1 cellular context compared by ENCODE assay signal in the genomic region with DNA sequence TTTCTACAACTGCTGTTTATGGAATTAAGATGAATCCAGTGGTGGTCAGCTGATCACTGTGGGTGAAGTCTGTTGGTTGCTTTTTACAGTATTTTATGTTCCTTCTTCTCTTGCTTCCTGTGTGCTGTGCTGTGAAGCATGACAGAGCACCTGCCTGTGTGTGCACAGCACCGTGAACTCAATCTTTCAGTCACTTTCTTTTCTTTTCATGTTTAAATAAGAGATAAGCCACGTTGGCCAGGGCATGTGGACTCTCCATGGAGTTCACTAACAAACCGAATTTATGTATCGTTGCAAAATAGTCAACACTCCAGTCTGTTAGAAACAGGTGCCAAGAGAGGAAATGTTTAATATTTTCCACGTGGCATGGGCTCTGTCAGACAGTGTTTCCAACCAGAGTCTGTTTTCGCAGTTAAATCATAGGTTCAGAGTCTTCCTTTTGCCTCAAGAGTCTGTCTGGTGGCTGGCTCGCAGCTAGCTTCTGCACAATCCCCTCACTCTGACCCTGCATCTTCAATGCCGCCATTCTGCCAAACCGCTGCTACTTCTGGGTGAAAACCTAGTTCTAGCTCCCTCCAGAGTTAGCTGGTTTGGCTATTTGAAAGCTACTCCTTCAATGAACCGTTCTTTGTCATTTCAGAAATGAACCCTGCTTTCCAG.
A peak's percentile ranks its signal among the peaks of the same experiment; 100 is the strongest.
TF ChIP-seq lines count a peak whose summit lies in the region.

No MANE protein-coding gene starts in this region.

TF ChIP-seq in HepG2, 621 proteins besides CTCF, POLR2A, EP300 and RAD21 (continued from another document and continues in another):
- TF ChIP-seq ATF7-NPFF (CRISPR knock-in tag; IDR thresholded peaks at IDR 0.05; ENCODE audit: low read depth) = no peak
- TF ChIP-seq MTA1 (CRISPR knock-in tag; IDR thresholded peaks at IDR 0.05; ENCODE audit: borderline replicate concordance) = no peak
- TF ChIP-seq ZIK1 (CRISPR knock-in tag; IDR thresholded peaks at IDR 0.05; ENCODE audit: borderline replicate concordance, low read depth) = no peak
- TF ChIP-seq, protein P1, sequence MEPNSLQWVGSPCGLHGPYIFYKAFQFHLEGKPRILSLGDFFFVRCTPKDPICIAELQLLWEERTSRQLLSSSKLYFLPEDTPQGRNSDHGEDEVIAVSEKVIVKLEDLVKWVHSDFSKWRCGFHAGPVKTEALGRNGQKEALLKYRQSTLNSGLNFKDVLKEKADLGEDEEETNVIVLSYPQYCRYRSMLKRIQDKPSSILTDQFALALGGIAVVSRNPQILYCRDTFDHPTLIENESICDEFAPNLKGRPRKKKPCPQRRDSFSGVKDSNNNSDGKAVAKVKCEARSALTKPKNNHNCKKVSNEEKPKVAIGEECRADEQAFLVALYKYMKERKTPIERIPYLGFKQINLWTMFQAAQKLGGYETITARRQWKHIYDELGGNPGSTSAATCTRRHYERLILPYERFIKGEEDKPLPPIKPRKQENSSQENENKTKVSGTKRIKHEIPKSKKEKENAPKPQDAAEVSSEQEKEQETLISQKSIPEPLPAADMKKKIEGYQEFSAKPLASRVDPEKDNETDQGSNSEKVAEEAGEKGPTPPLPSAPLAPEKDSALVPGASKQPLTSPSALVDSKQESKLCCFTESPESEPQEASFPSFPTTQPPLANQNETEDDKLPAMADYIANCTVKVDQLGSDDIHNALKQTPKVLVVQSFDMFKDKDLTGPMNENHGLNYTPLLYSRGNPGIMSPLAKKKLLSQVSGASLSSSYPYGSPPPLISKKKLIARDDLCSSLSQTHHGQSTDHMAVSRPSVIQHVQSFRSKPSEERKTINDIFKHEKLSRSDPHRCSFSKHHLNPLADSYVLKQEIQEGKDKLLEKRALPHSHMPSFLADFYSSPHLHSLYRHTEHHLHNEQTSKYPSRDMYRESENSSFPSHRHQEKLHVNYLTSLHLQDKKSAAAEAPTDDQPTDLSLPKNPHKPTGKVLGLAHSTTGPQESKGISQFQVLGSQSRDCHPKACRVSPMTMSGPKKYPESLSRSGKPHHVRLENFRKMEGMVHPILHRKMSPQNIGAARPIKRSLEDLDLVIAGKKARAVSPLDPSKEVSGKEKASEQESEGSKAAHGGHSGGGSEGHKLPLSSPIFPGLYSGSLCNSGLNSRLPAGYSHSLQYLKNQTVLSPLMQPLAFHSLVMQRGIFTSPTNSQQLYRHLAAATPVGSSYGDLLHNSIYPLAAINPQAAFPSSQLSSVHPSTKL (CRISPR knock-in tag; IDR thresholded peaks at IDR 0.05) = peak; percentile 83
- no peak for TF ChIP-seq ZNF564 (CRISPR knock-in tag; IDR thresholded peaks at IDR 0.05)
- TF ChIP-seq ZBTB3 (CRISPR knock-in tag; IDR thresholded peaks at IDR 0.05; ENCODE audit: borderline replicate concordance, low read depth) = no peak
- no peak for TF ChIP-seq TOE1 (CRISPR knock-in tag; IDR thresholded peaks at IDR 0.05)
- TF ChIP-seq ZNF724P (CRISPR knock-in tag; IDR thresholded peaks at IDR 0.05; ENCODE audit: borderline replicate concordance) = no peak
- no peak for TF ChIP-seq FLYWCH1 (CRISPR knock-in tag; IDR thresholded peaks at IDR 0.05)
- peak; percentile 62 for TF ChIP-seq CREM (IDR thresholded peaks at IDR 0.05)
- TF ChIP-seq CREM (CRISPR knock-in tag; IDR thresholded peaks at IDR 0.05) = no peak
- no peak for TF ChIP-seq ZNF562 (CRISPR knock-in tag; IDR thresholded peaks at IDR 0.05; ENCODE audit: borderline replicate concordance)
- TF ChIP-seq TP53 (CRISPR knock-in tag; conservative IDR thresholded peaks at IDR 0.05) = peak; percentile 49; the same call in 1 of the 2 replicates
- no peak for TF ChIP-seq WIZ (CRISPR knock-in tag; IDR thresholded peaks at IDR 0.05)
- no peak for TF ChIP-seq ZNF20 (CRISPR knock-in tag; IDR thresholded peaks at IDR 0.05)
- no peak for TF ChIP-seq SATB2 (CRISPR knock-in tag; IDR thresholded peaks at IDR 0.05)
- peak; percentile 53; the same call in 1 of the 2 replicates for TF ChIP-seq HOXA3 (CRISPR knock-in tag; IDR thresholded peaks at IDR 0.05)
- no peak for TF ChIP-seq ZNF205 (CRISPR knock-in tag; IDR thresholded peaks at IDR 0.05)
- TF ChIP-seq NFIB (CRISPR knock-in tag; IDR thresholded peaks at IDR 0.05; ENCODE audit: borderline replicate concordance) = no peak
- TF ChIP-seq FOXK2 (IDR thresholded peaks at IDR 0.05) = no peak
- TF ChIP-seq, protein P2, sequence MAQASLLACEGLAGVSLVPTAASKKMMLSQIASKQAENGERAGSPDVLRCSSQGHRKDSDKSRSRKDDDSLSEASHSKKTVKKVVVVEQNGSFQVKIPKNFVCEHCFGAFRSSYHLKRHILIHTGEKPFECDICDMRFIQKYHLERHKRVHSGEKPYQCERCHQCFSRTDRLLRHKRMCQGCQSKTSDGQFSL (CRISPR knock-in tag; IDR thresholded peaks at IDR 0.05) = no peak
- no peak for TF ChIP-seq BRD4 (CRISPR knock-in tag; IDR thresholded peaks at IDR 0.05)
- TF ChIP-seq XBP1 (CRISPR knock-in tag; IDR thresholded peaks at IDR 0.05) = no peak
- TF ChIP-seq SNAPC2 (CRISPR knock-in tag; IDR thresholded peaks at IDR 0.05) = peak; percentile 43; the same call in 1 of the 2 replicates
- TF ChIP-seq, protein P3, sequence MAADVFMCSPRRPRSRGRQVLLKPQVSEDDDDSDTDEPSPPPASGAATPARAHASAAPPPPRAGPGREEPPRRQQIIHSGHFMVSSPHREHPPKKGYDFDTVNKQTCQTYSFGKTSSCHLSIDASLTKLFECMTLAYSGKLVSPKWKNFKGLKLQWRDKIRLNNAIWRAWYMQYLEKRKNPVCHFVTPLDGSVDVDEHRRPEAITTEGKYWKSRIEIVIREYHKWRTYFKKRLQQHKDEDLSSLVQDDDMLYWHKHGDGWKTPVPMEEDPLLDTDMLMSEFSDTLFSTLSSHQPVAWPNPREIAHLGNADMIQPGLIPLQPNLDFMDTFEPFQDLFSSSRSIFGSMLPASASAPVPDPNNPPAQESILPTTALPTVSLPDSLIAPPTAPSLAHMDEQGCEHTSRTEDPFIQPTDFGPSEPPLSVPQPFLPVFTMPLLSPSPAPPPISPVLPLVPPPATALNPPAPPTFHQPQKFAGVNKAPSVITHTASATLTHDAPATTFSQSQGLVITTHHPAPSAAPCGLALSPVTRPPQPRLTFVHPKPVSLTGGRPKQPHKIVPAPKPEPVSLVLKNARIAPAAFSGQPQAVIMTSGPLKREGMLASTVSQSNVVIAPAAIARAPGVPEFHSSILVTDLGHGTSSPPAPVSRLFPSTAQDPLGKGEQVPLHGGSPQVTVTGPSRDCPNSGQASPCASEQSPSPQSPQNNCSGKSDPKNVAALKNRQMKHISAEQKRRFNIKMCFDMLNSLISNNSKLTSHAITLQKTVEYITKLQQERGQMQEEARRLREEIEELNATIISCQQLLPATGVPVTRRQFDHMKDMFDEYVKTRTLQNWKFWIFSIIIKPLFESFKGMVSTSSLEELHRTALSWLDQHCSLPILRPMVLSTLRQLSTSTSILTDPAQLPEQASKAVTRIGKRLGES (CRISPR knock-in tag; IDR thresholded peaks at IDR 0.05; ENCODE audit: borderline replicate concordance) = no peak
- TF ChIP-seq NPAS2 (CRISPR knock-in tag; IDR thresholded peaks at IDR 0.05; ENCODE audit: borderline replicate concordance) = no peak
- TF ChIP-seq ZNF232 (CRISPR knock-in tag; IDR thresholded peaks at IDR 0.05; ENCODE audit: borderline replicate concordance) = peak; percentile 60; the same call in 1 of the 2 replicates
- TF ChIP-seq ZNF383 (CRISPR knock-in tag; IDR thresholded peaks at IDR 0.05; ENCODE audit: borderline replicate concordance) = no peak
- TF ChIP-seq MIER3 (CRISPR knock-in tag; IDR thresholded peaks at IDR 0.05; ENCODE audit: borderline replicate concordance) = 0 out of 2 replicates have a peak, but pooled peaks have one; percentile 26
- TF ChIP-seq ZNF556 (CRISPR knock-in tag; IDR thresholded peaks at IDR 0.05; ENCODE audit: borderline replicate concordance) = no peak
- TF ChIP-seq ZNF543 (CRISPR knock-in tag; IDR thresholded peaks at IDR 0.05) = 0 out of 2 replicates have a peak, but pooled peaks have one; percentile 22
- TF ChIP-seq, protein P4, sequence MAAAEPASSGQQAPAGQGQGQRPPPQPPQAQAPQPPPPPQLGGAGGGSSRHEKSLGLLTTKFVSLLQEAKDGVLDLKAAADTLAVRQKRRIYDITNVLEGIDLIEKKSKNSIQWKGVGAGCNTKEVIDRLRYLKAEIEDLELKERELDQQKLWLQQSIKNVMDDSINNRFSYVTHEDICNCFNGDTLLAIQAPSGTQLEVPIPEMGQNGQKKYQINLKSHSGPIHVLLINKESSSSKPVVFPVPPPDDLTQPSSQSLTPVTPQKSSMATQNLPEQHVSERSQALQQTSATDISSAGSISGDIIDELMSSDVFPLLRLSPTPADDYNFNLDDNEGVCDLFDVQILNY (CRISPR knock-in tag; conservative IDR thresholded peaks at IDR 0.05) = no peak
- TF ChIP-seq MXI1 (IDR thresholded peaks at IDR 0.05; ENCODE audit: borderline replicate concordance, low read depth, low read length) = peak; percentile 58; the same call in 1 of the 3 replicates
- TF ChIP-seq, protein P5, sequence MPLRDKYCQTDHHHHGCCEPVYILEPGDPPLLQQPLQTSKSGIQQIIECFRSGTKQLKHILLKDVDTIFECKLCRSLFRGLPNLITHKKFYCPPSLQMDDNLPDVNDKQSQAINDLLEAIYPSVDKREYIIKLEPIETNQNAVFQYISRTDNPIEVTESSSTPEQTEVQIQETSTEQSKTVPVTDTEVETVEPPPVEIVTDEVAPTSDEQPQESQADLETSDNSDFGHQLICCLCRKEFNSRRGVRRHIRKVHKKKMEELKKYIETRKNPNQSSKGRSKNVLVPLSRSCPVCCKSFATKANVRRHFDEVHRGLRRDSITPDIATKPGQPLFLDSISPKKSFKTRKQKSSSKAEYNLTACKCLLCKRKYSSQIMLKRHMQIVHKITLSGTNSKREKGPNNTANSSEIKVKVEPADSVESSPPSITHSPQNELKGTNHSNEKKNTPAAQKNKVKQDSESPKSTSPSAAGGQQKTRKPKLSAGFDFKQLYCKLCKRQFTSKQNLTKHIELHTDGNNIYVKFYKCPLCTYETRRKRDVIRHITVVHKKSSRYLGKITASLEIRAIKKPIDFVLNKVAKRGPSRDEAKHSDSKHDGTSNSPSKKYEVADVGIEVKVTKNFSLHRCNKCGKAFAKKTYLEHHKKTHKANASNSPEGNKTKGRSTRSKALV (CRISPR knock-in tag; IDR thresholded peaks at IDR 0.05) = peak; percentile 58; the same call in 1 of the 2 replicates
- TF ChIP-seq EZH2 (conservative IDR thresholded peaks at IDR 0.05; ENCODE audit: low read depth, low read length) = no peak
- TF ChIP-seq, protein P6, sequence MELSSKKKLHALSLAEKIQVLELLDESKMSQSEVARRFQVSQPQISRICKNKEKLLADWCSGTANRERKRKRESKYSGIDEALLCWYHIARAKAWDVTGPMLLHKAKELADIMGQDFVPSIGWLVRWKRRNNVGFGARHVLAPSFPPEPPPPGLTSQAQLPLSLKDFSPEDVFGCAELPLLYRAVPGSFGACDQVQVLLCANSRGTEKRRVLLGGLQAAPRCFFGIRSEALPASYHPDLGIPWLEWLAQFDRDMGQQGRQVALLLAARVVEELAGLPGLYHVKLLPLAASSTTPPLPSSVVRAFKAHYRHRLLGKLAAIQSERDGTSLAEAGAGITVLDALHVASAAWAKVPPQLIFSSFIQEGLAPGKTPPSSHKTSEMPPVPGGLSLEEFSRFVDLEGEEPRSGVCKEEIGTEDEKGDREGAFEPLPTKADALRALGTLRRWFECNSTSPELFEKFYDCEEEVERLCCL (CRISPR knock-in tag; IDR thresholded peaks at IDR 0.05; ENCODE audit: borderline replicate concordance) = no peak
- peak; percentile 73 for TF ChIP-seq BCL6 (CRISPR knock-in tag; IDR thresholded peaks at IDR 0.05)
- TF ChIP-seq ZKSCAN1 (IDR thresholded peaks at IDR 0.05; ENCODE audit: low read length) = no peak
- no peak for TF ChIP-seq NFATC3 (CRISPR knock-in tag; IDR thresholded peaks at IDR 0.05)
- peak; percentile 48; the same call in 1 of the 2 replicates for TF ChIP-seq TBX3 (IDR thresholded peaks at IDR 0.05; ENCODE audit: borderline replicate concordance)
- TF ChIP-seq ZNF557 (CRISPR knock-in tag; IDR thresholded peaks at IDR 0.05) = no peak
- no peak for TF ChIP-seq ZNF343 (CRISPR knock-in tag; IDR thresholded peaks at IDR 0.05)
- TF ChIP-seq, protein P7, sequence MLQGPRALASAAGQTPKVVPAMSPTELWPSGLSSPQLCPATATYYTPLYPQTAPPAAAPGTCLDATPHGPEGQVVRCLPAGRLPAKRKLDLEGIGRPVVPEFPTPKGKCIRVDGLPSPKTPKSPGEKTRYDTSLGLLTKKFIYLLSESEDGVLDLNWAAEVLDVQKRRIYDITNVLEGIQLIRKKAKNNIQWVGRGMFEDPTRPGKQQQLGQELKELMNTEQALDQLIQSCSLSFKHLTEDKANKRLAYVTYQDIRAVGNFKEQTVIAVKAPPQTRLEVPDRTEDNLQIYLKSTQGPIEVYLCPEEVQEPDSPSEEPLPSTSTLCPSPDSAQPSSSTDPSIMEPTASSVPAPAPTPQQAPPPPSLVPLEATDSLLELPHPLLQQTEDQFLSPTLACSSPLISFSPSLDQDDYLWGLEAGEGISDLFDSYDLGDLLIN (CRISPR knock-in tag; IDR thresholded peaks at IDR 0.05; ENCODE audit: borderline replicate concordance) = 0 out of 2 replicates have a peak, but pooled peaks have one; percentile 79
- TF ChIP-seq, protein P8, sequence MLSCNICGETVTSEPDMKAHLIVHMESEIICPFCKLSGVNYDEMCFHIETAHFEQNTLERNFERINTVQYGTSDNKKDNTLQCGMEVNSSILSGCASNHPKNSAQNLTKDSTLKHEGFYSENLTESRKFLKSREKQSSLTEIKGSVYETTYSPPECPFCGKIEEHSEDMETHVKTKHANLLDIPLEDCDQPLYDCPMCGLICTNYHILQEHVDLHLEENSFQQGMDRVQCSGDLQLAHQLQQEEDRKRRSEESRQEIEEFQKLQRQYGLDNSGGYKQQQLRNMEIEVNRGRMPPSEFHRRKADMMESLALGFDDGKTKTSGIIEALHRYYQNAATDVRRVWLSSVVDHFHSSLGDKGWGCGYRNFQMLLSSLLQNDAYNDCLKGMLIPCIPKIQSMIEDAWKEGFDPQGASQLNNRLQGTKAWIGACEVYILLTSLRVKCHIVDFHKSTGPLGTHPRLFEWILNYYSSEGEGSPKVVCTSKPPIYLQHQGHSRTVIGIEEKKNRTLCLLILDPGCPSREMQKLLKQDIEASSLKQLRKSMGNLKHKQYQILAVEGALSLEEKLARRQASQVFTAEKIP (CRISPR knock-in tag; IDR thresholded peaks at IDR 0.05; ENCODE audit: borderline replicate concordance) = no peak
- TF ChIP-seq NFRKB (IDR thresholded peaks at IDR 0.05) = no peak
- TF ChIP-seq, protein P9, sequence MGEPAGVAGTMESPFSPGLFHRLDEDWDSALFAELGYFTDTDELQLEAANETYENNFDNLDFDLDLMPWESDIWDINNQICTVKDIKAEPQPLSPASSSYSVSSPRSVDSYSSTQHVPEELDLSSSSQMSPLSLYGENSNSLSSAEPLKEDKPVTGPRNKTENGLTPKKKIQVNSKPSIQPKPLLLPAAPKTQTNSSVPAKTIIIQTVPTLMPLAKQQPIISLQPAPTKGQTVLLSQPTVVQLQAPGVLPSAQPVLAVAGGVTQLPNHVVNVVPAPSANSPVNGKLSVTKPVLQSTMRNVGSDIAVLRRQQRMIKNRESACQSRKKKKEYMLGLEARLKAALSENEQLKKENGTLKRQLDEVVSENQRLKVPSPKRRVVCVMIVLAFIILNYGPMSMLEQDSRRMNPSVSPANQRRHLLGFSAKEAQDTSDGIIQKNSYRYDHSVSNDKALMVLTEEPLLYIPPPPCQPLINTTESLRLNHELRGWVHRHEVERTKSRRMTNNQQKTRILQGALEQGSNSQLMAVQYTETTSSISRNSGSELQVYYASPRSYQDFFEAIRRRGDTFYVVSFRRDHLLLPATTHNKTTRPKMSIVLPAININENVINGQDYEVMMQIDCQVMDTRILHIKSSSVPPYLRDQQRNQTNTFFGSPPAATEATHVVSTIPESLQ (CRISPR knock-in tag; conservative IDR thresholded peaks at IDR 0.05) = no peak
- no peak for TF ChIP-seq JUND (CRISPR knock-in tag; IDR thresholded peaks at IDR 0.05)
- TF ChIP-seq CHD2 (IDR thresholded peaks at IDR 0.05; ENCODE audit: low read depth, low read length) = no peak
- no peak for TF ChIP-seq SNAI1 (CRISPR knock-in tag; IDR thresholded peaks at IDR 0.05; ENCODE audit: borderline replicate concordance)
